ENCODE assay signal across 20 cellular contexts in genomic region chr17:17115620-17116019, GRCh38.
DNase-seq lines count a peak whose midpoint lies in the region; ATAC-seq and TF ChIP-seq lines count a peak whose summit lies in the region.
"Had no signal": no experiment of that assay in that cellular context is flagged by ENCODE, and none has a peak within 500 bp of the region (broad histone marks: within the 10 kb centered on the region; RNA-seq: fewer than 3 reads in every experiment).

No MANE protein-coding gene starts in this region.

- no peaks in the 10 kb centered on the region for H3K27me3 ChIP-seq in heart left ventricle
- H3K27me3 ChIP-seq in tibial artery = no peaks in the 10 kb centered on the region

- POLR2A ChIA-PET in activated CD8-positive, alpha-beta T cell treated with anti-CD3 and anti-CD28 coated beads, Interleukin-2, amount 10 ng/mL, durations not matched to agents 7 days and 5 days (lab: Charles Lee) = no interaction called here

- peaks cover 13% of the 10 kb centered on the region for H3K36me3 Mint-ChIP-seq in activated CD8-positive, alpha-beta T cell treated with anti-CD3 and anti-CD28 coated beads, Interleukin-2, amount 10 ng/mL, durations not matched to agents 7 days and 5 days (ENCODE audit: low read depth)
- H3K36me3 Mint-ChIP-seq in glutamatergic neuron (ENCODE audit: unreplicated experiment) = no peaks in the 10 kb centered on the region

- ATAC-seq in heart left ventricle (no peak), left cardiac atrium (no peak), HG03342 (IDR thresholded peaks at IDR 0.05; ENCODE audit: unreplicated experiment) (no peak)
- no peak for ATAC-seq in activated CD8-positive, alpha-beta T cell treated with anti-CD3 and anti-CD28 coated beads, Interleukin-2, amount 10 ng/mL, durations not matched to agents 7 days and 5 days
- ATAC-seq: K562 had no signal

- H3K4me1 ChIP-seq in heart left ventricle = peaks cover 9 to 100% (median 89%) of the 10 kb centered on the region in 12 donors
- H3K4me1 ChIP-seq in tibial artery = peaks cover 0 to 98% (median 71%) of the 10 kb centered on the region in 4 donors

- CTCF ChIA-PET in activated CD8-positive, alpha-beta T cell treated with anti-CD3 and anti-CD28 coated beads, Interleukin-2, amount 10 ng/mL, durations not matched to agents 7 days and 5 days (lab: Charles Lee) = no interaction called here

- 62 to 74% (median 66%) methylated on average over 4 of the region's 4 CpGs for WGBS in heart left ventricle, 4 donors

- H3K27ac ChIP-seq in heart left ventricle (peak overlapping the region in 8 of 12 donors; percentile 16 to 72 (median 45)), tibial artery (peak overlapping the region; percentile 45 to 65)
- H3K27ac ChIP-seq: parathyroid adenoma had no signal

- peaks cover 71% of the 10 kb centered on the region for H3K4me1 Mint-ChIP-seq in activated CD8-positive, alpha-beta T cell treated with anti-CD3 and anti-CD28 coated beads, Interleukin-2, amount 10 ng/mL, durations not matched to agents 7 days and 5 days (ENCODE audit: low read depth)
- peaks cover 55% of the 10 kb centered on the region for H3K4me1 Mint-ChIP-seq in glutamatergic neuron (ENCODE audit: low read depth, unreplicated experiment)

- H3K27ac Mint-ChIP-seq in activated CD8-positive, alpha-beta T cell treated with anti-CD3 and anti-CD28 coated beads, Interleukin-2, amount 10 ng/mL, durations not matched to agents 7 days and 5 days = peak overlapping the region; percentile 68
- peak overlapping the region; percentile 76 for H3K27ac Mint-ChIP-seq in glutamatergic neuron (ENCODE audit: unreplicated experiment)

- no peak for TF ChIP-seq POLR2A in heart left ventricle (IDR thresholded peaks at IDR 0.05)

- H3K4me3 ChIP-seq in heart left ventricle (no peak overlapping the region), tibial artery (no peak overlapping the region)
- H3K4me3 ChIP-seq: GM23248, K562, thoracic aorta had no signal

- no peaks in the 10 kb centered on the region for H3K27me3 Mint-ChIP-seq in activated CD8-positive, alpha-beta T cell treated with anti-CD3 and anti-CD28 coated beads, Interleukin-2, amount 10 ng/mL, durations not matched to agents 7 days and 5 days (ENCODE audit: low read depth)
- peaks cover 19% of the 10 kb centered on the region for H3K27me3 Mint-ChIP-seq in glutamatergic neuron (ENCODE audit: unreplicated experiment)
- H3K27me3 Mint-ChIP-seq: stimulated activated memory B cell treated with anti-CD40 and anti-IgM and Interleukin-4, amounts not matched to agents 10 μg/mL and 1 μg/mL and 100 μg/mL, for 72 hours had no signal

- TF ChIP-seq CTCF in heart left ventricle (IDR thresholded peaks at IDR 0.05) = no peak
- no peak for TF ChIP-seq CTCF in glutamatergic neuron (IDR thresholded peaks at IDR 0.05; ENCODE audit: partially characterized antibody, unreplicated experiment)
- TF ChIP-seq CTCF in tibial artery (IDR thresholded peaks at IDR 0.05) = no peak

- H3K9me3 Mint-ChIP-seq in activated CD8-positive, alpha-beta T cell treated with anti-CD3 and anti-CD28 coated beads, Interleukin-2, amount 10 ng/mL, durations not matched to agents 7 days and 5 days (ENCODE audit: insufficient read depth) = no peaks in the 10 kb centered on the region
- peaks cover 16% of the 10 kb centered on the region for H3K9me3 Mint-ChIP-seq in glutamatergic neuron (ENCODE audit: unreplicated experiment)
- H3K9me3 Mint-ChIP-seq: stimulated activated memory B cell treated with anti-CD40 and anti-IgM and Interleukin-4, amounts not matched to agents 10 μg/mL and 1 μg/mL and 100 μg/mL, for 72 hours had no signal

- intact Hi-C loops in heart left ventricle (cut with DNase I) (loop anchor here in 3 of 10 donors (5.0 to 10.0 kb wide), 3 partner anchors 61 to 88 kb away; no protein-coding TSS in a partner anchor), left cardiac atrium (cut with DNase I) (loop anchor here in 1 of 2 donors (10.0 kb wide), 1 partner anchor 111 kb away; no protein-coding TSS in a partner anchor), tibial artery (cut with DNase I; ENCODE audit: low total_unique reads) (no loop called here), head of caudate nucleus (cut with DNase I) (no loop called here)

- H3K9me3 ChIP-seq in heart left ventricle = no peaks in the 10 kb centered on the region
- H3K9me3 ChIP-seq in tibial artery = no peaks in the 10 kb centered on the region
- H3K9me3 ChIP-seq: thoracic aorta had no signal

- H3K4me3 Mint-ChIP-seq in activated CD8-positive, alpha-beta T cell treated with anti-CD3 and anti-CD28 coated beads, Interleukin-2, amount 10 ng/mL, durations not matched to agents 7 days and 5 days = no peak overlapping the region
- no peak overlapping the region for H3K4me3 Mint-ChIP-seq in glutamatergic neuron (ENCODE audit: unreplicated experiment)
- H3K4me3 Mint-ChIP-seq: stimulated activated memory B cell treated with anti-CD40 and anti-IgM and Interleukin-4, amounts not matched to agents 10 μg/mL and 1 μg/mL and 100 μg/mL, for 72 hours had no signal

- H3K36me3 ChIP-seq in heart left ventricle = no peaks in the 10 kb centered on the region
- H3K36me3 ChIP-seq in tibial artery = no peaks in the 10 kb centered on the region
- H3K36me3 ChIP-seq: thoracic aorta had no signal

- DNase-seq in heart left ventricle = no peak
- no peak for DNase-seq in left cardiac atrium
- no peak for DNase-seq in activated CD8-positive, alpha-beta T cell treated with anti-CD3 and anti-CD28 coated beads, Interleukin-2, amount 10 ng/mL, durations not matched to agents 7 days and 5 days
- no peak for DNase-seq in glutamatergic neuron
- DNase-seq in tibial artery = no peak
- DNase-seq in head of caudate nucleus = no peak
- DNase-seq in AML-193 (lab: John Stamatoyannopoulos, UW) = no peak
- DNase-seq: activated CD4-positive, alpha-beta T cell treated with anti-CD3 and anti-CD28 coated beads, Interleukin-2, amount 50 U/mL, for 1 hour; activated naive CD4-positive, alpha-beta T cell treated with anti-CD3 and anti-CD28 coated beads, Interleukin-2, amount 50 U/mL, for 16 hours; COR-L47; cortex of kidney; NCI-H146; NCI-H2171; SHP77 had no signal
